In genomic region chr19:35716735-35716984, GRCh38 we compare ENCODE assay signal across 1 cellular context.
TF ChIP-seq lines count a peak whose summit lies in the region.

No MANE protein-coding gene starts in this region.

TF ChIP-seq in K562, 482 proteins besides CTCF, POLR2A, EP300 and RAD21 (continued from another document and continues in another):
- TF ChIP-seq MTA2 (IDR thresholded peaks at IDR 0.05; ENCODE audit: low read depth) (no peak), BCLAF1 (IDR thresholded peaks at IDR 0.05; ENCODE audit: borderline replicate concordance in 1 of 2, control insufficient read depth in 1 of 2, low read depth in 2 of 2, low read length in 1 of 2) (no peak), RREB1 (CRISPR knock-in tag; IDR thresholded peaks at IDR 0.05) (no peak), ESRRB (CRISPR knock-in tag; IDR thresholded peaks at IDR 0.05; ENCODE audit: borderline replicate concordance) (no peak), NR2C2 (CRISPR knock-in tag; IDR thresholded peaks at IDR 0.05) (no peak), NR2C2 (tag; IDR thresholded peaks at IDR 0.05) (no peak), AFF4 (CRISPR knock-in tag; IDR thresholded peaks at IDR 0.05) (peak; percentile 67; the same call in 1 of the 2 replicates), TCF3 (CRISPR knock-in tag; IDR thresholded peaks at IDR 0.05) (no peak; the same call in 1 of the 2 replicates), TAF1 (IDR thresholded peaks at IDR 0.05; ENCODE audit: control insufficient read depth, extremely low read depth, insufficient read depth, low read length, severe bottlenecking) (peak; percentile 51), RBFOX2 (IDR thresholded peaks at IDR 0.05; ENCODE audit: low read depth, low read length) (peak; percentile 10; the same call in 1 of the 2 replicates), HNRNPL (IDR thresholded peaks at IDR 0.05; ENCODE audit: low read depth, low read length) (no peak), HOXB6 (CRISPR knock-in tag; IDR thresholded peaks at IDR 0.05; ENCODE audit: borderline replicate concordance) (no peak), ZSCAN32 (CRISPR knock-in tag; IDR thresholded peaks at IDR 0.05) (no peak), KLF1 (tag; IDR thresholded peaks at IDR 0.05) (no peak), ZFPM2 (CRISPR knock-in tag; IDR thresholded peaks at IDR 0.05) (no peak), TBL1XR1 (IDR thresholded peaks at IDR 0.05; ENCODE audit: low read length in 2 of 2) (no peak; a peak in 1 of 4 replicates), ZNF717 (CRISPR knock-in tag; IDR thresholded peaks at IDR 0.05) (no peak), HNRNPUL1 (IDR thresholded peaks at IDR 0.05; ENCODE audit: low read length) (no peak), JUN (IDR thresholded peaks at IDR 0.05; ENCODE audit: borderline replicate concordance, low read depth, low read length) (no peak), JUN (CRISPR knock-in tag; IDR thresholded peaks at IDR 0.05; ENCODE audit: borderline replicate concordance) (no peak), PRPF4 (IDR thresholded peaks at IDR 0.05; ENCODE audit: insufficient read depth, low read depth, low read length, poor library complexity, severe bottlenecking) (no peak), HNRNPK (IDR thresholded peaks at IDR 0.05; ENCODE audit: low read depth, low read length, poor library complexity, severe bottlenecking) (no peak), GATAD2A (IDR thresholded peaks at IDR 0.05) (no peak), CXXC5 (CRISPR knock-in tag; IDR thresholded peaks at IDR 0.05) (0 out of 2 replicates have a peak, but pooled peaks have one; percentile 34), CREB1 (IDR thresholded peaks at IDR 0.05) (no peak), CREB1 (CRISPR knock-in tag; IDR thresholded peaks at IDR 0.05) (peak; percentile 17; the same call in 1 of the 2 replicates), EHMT2 (IDR thresholded peaks at IDR 0.05) (peak; percentile 34; the same call in 1 of the 2 replicates), CBX3 (IDR thresholded peaks at IDR 0.05; ENCODE audit: borderline replicate concordance in 1 of 2, low read length in 2 of 2) (0 out of 3 replicates have a peak, but pooled peaks of 1 of the 2 experiments have one; percentile 35), FOXJ2 (tag; IDR thresholded peaks at IDR 0.05) (no peak), RFX5 (IDR thresholded peaks at IDR 0.05; ENCODE audit: low read depth, low read length) (no peak), ZNF274 (IDR thresholded peaks at IDR 0.05; ENCODE audit: borderline replicate concordance, low read depth, low read length) (no peak), BRD9 (IDR thresholded peaks at IDR 0.05; ENCODE audit: low read depth, partially characterized antibody) (peak; percentile 36), POLR3G (IDR thresholded peaks at IDR 0.05; ENCODE audit: extremely low read depth, insufficient read length, insufficient replicate concordance) (no peak), ZNF282 (CRISPR knock-in tag; IDR thresholded peaks at IDR 0.05) (no peak), LCOR (CRISPR knock-in tag; IDR thresholded peaks at IDR 0.05) (peak; percentile 86), MCM2 (IDR thresholded peaks at IDR 0.05; ENCODE audit: low read depth) (no peak), SNRNP70 (optimal IDR thresholded peaks at IDR 0.05; ENCODE audit: low read depth, low read length) (no peak), TAF7 (tag; IDR thresholded peaks at IDR 0.05) (no peak), TEAD4 (IDR thresholded peaks at IDR 0.05; ENCODE audit: low read length) (0 out of 2 replicates have a peak, but pooled peaks have one; percentile 40), TEAD4 (CRISPR knock-in tag; IDR thresholded peaks at IDR 0.05; ENCODE audit: borderline replicate concordance) (no peak), RBM39 (optimal IDR thresholded peaks at IDR 0.05; ENCODE audit: low read depth, low read length) (no peak), XRCC4 (IDR thresholded peaks at IDR 0.05; ENCODE audit: extremely low read depth, insufficient read depth, insufficient read length) (no peak), TAF9B (IDR thresholded peaks at IDR 0.05; ENCODE audit: partially characterized antibody) (no peak), GABPA (tag; conservative IDR thresholded peaks at IDR 0.05; ENCODE audit: low read depth) (no peak), E2F8 (IDR thresholded peaks at IDR 0.05; ENCODE audit: low read depth, partially characterized antibody) (no peak), RERE (CRISPR knock-in tag; IDR thresholded peaks at IDR 0.05; ENCODE audit: borderline replicate concordance) (no peak), ZNF184 (CRISPR knock-in tag; IDR thresholded peaks at IDR 0.05) (no peak)
